ENCODE assay signal across 10 cellular contexts in the genomic region with DNA sequence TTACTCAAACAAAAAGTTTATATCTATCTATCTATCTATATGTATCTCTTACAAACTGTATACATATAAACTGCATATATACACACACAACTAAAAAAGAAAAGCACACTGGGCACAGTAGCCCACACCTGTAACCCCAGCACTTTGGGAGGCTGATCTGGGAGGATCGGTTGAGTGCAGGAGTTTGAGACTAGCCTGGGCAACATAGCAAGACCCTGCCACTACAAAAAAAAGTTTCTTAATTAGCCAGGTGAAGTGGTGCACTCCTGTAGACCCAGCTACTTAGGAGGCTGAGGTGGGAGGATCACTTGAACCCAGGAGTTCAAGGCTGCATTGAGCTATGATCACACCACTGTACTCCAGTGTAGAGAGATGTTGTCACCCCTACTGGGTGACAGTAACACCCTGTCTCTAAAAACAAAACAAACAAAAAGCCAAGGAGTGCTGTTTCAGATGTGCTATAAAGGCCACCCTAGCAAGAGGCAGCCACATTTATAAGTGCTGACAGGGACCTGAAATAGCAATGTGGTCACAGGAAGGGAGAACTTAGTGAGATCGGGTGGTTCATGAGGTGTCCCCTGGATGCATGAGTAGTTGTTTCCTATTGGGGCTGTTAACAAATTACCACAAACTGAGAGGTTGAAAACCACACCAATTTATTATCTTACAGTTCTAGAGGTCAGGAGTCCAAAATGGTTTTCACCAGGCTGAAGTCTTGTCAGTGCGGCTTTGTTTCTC. TPM values are rescaled to one million over a fixed set of nuclear protein-coding genes. Genes with fewer than 3 reads are reported as not detected.
DNase-seq lines count a peak whose midpoint lies in the region; ATAC-seq and TF ChIP-seq lines count a peak whose summit lies in the region.
"Had no signal": no experiment of that assay in that cellular context is flagged by ENCODE, and none has a peak within 500 bp of the region (broad histone marks: within the 10 kb centered on the region; RNA-seq: fewer than 3 reads in every experiment).

No MANE protein-coding gene starts in this region.

- H3K4me3 ChIP-seq in Loucy (ENCODE audit: low read length, poor library complexity, severe bottlenecking) = no peak overlapping the region

- no peak for TF ChIP-seq CTCF in CD4-positive, alpha-beta T cell (IDR thresholded peaks at IDR 0.05)
- no peak for TF ChIP-seq CTCF in Loucy (conservative IDR thresholded peaks at IDR 0.05; ENCODE audit: low read length)

- peaks cover 25% of the 10 kb centered on the region for H3K4me1 ChIP-seq in Loucy (ENCODE audit: insufficient read depth, low read length, poor library complexity, severe bottlenecking)

- peaks cover 23% of the 10 kb centered on the region for H3K4me1 Mint-ChIP-seq in CD4-positive, alpha-beta T cell (ENCODE audit: low read depth)
- H3K4me1 Mint-ChIP-seq in effector memory CD8-positive, alpha-beta T cell (ENCODE audit: low read depth in 2 of 2) = peaks cover 38% of the 10 kb centered on the region in 2 donors

- intact Hi-C loops in CD4-positive, alpha-beta T cell (cut with DNase I, micrococcal nuclease) = loop anchor here (10.0 kb wide), 1 partner anchor 54 kb away; a partner anchor contains a TSS

- H4K20me1 ChIP-seq in Loucy (ENCODE audit: insufficient read depth, low read length, poor library complexity, severe bottlenecking) = peaks cover 12% of the 10 kb centered on the region

- no peaks in the 10 kb centered on the region for H3K27me3 Mint-ChIP-seq in CD4-positive, alpha-beta T cell
- H3K27me3 Mint-ChIP-seq in effector memory CD8-positive, alpha-beta T cell = no peaks in the 10 kb centered on the region

- H3K9me3 ChIP-seq in CD4-positive, alpha-beta T cell (ENCODE audit: control insufficient read depth, low read length) = no peaks in the 10 kb centered on the region
- no peaks in the 10 kb centered on the region for H3K9me3 ChIP-seq in Loucy (ENCODE audit: insufficient read depth, low read depth, low read length)

- ATAC-seq in CD4-positive, alpha-beta T cell (ENCODE audit: poor library complexity) = no peak
- ATAC-seq in GM19324 (IDR thresholded peaks at IDR 0.05; ENCODE audit: low FRiP score, unreplicated experiment) = peak; percentile 36
- ATAC-seq in effector memory CD8-positive, alpha-beta T cell (replicated peaks) = peak; percentile 63
- ATAC-seq in HG02884 (IDR thresholded peaks at IDR 0.05; ENCODE audit: unreplicated experiment) = no peak
- no peak for ATAC-seq in SK-N-SH treated with all-trans-retinoic acid at 6 μM for 48 hours
- ATAC-seq in GM18519 (IDR thresholded peaks at IDR 0.05; ENCODE audit: low FRiP score, unreplicated experiment) = no peak

- peaks cover 5% of the 10 kb centered on the region; the same call in 1 of the 2 replicates for H3F3A ChIP-seq in Loucy (ENCODE audit: low read depth)

- peaks cover 58% of the 10 kb centered on the region for H3K36me3 Mint-ChIP-seq in CD4-positive, alpha-beta T cell (ENCODE audit: low read depth)
- H3K36me3 Mint-ChIP-seq in effector memory CD8-positive, alpha-beta T cell (ENCODE audit: insufficient read depth) = peaks cover 45% of the 10 kb centered on the region

- no peaks in the 10 kb centered on the region for H3K9me3 Mint-ChIP-seq in CD4-positive, alpha-beta T cell
- no peaks in the 10 kb centered on the region for H3K9me3 Mint-ChIP-seq in effector memory CD8-positive, alpha-beta T cell

- H3K9ac ChIP-seq in Loucy (ENCODE audit: low read depth, low read length, poor library complexity, severe bottlenecking) = no peak overlapping the region

- CTCF ChIA-PET in CD4-positive, alpha-beta T cell (lab: Charles Lee) = no interaction called here

- peaks cover 19% of the 10 kb centered on the region; the same call in 1 of the 2 replicates for H3K36me3 ChIP-seq in Loucy (ENCODE audit: insufficient read depth, low read length)

- H3K4me2 ChIP-seq in Loucy (ENCODE audit: low read depth, low read length, poor library complexity, severe bottlenecking) = peak overlapping the region; percentile 3

- no peak overlapping the region for H2AFZ ChIP-seq in Loucy (ENCODE audit: low read length)

- POLR2A ChIA-PET in CD4-positive, alpha-beta T cell (lab: Charles Lee) = no interaction called here

- no peak overlapping the region for H3K27ac ChIP-seq in CD4-positive, alpha-beta T cell (ENCODE audit: low read depth, low read length)

- no peak for DNase-seq in CD4-positive, alpha-beta T cell
- DNase-seq in effector memory CD8-positive, alpha-beta T cell = no peak
- DNase-seq in activated gamma-delta T cell (lab: John Stamatoyannopoulos, UW) = no peak
- DNase-seq: DND-41 had no signal

- peak overlapping the region; percentile 54 for H3K4me3 Mint-ChIP-seq in CD4-positive, alpha-beta T cell
- peak overlapping the region in 1 of 2 donors; percentile 56 for H3K4me3 Mint-ChIP-seq in effector memory CD8-positive, alpha-beta T cell

- H3K27me3 ChIP-seq in CD4-positive, alpha-beta T cell (ENCODE audit: control insufficient read depth, insufficient read depth, low read length) = no peaks in the 10 kb centered on the region
- H3K27me3 ChIP-seq in Loucy (ENCODE audit: insufficient read depth, low read length, poor library complexity, severe bottlenecking) = no peaks in the 10 kb centered on the region

- peaks cover 38% of the 10 kb centered on the region for H3K79me2 ChIP-seq in Loucy (ENCODE audit: insufficient read depth, low read length)

- no peaks in the 10 kb centered on the region for H3K9me2 ChIP-seq in Loucy (replicated peaks; ENCODE audit: low read depth, low read length)

- peak overlapping the region; percentile 63 for H3K27ac Mint-ChIP-seq in CD4-positive, alpha-beta T cell
- peak overlapping the region; percentile 84 to 86 for H3K27ac Mint-ChIP-seq in effector memory CD8-positive, alpha-beta T cell

TF ChIP-seq in SK-N-SH treated with all-trans-retinoic acid at 6 μM for 48 hours, 23 proteins besides CTCF, POLR2A, EP300 and RAD21:
- TF ChIP-seq, protein P1, sequence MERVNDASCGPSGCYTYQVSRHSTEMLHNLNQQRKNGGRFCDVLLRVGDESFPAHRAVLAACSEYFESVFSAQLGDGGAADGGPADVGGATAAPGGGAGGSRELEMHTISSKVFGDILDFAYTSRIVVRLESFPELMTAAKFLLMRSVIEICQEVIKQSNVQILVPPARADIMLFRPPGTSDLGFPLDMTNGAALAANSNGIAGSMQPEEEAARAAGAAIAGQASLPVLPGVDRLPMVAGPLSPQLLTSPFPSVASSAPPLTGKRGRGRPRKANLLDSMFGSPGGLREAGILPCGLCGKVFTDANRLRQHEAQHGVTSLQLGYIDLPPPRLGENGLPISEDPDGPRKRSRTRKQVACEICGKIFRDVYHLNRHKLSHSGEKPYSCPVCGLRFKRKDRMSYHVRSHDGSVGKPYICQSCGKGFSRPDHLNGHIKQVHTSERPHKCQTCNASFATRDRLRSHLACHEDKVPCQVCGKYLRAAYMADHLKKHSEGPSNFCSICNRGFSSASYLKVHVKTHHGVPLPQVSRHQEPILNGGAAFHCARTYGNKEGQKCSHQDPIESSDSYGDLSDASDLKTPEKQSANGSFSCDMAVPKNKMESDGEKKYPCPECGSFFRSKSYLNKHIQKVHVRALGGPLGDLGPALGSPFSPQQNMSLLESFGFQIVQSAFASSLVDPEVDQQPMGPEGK (CRISPR knock-in tag; IDR thresholded peaks at IDR 0.05; ENCODE audit: borderline replicate concordance) = no peak
- TF ChIP-seq ISL1 (CRISPR knock-in tag; IDR thresholded peaks at IDR 0.05) (no peak), PPARA (CRISPR knock-in tag; IDR thresholded peaks at IDR 0.05; ENCODE audit: borderline replicate concordance) (no peak), ZNF565 (CRISPR knock-in tag; conservative IDR thresholded peaks at IDR 0.05; ENCODE audit: low read depth) (no peak), BACH2 (CRISPR knock-in tag; IDR thresholded peaks at IDR 0.05; ENCODE audit: borderline replicate concordance) (no peak), ZFP30 (CRISPR knock-in tag; IDR thresholded peaks at IDR 0.05) (no peak), SNAI2 (CRISPR knock-in tag; IDR thresholded peaks at IDR 0.05) (no peak)

RNA-seq across cellular contexts. Expression of a gene that starts 4.8 kb away (rescaled TPM):
- total RNA-seq in CD4-positive, alpha-beta T cell = 10 to 100 TPM; 39.1 to 41.7 TPM

RNA-seq across cellular contexts. Expression of a gene that starts 20.0 kb away (rescaled TPM):
- total RNA-seq in CD4-positive, alpha-beta T cell = 10 to 100 TPM; 12.7 to 14.7 TPM

RNA-seq across cellular contexts. Expression of a gene that starts 24.3 kb away (rescaled TPM):
- total RNA-seq in CD4-positive, alpha-beta T cell = 1 to 10 TPM in 1 of 2 experiments, under 1 TPM in 1; 0.95 to 2.4 TPM
- total RNA-seq: kidney epithelial cell had no signal

RNA-seq across cellular contexts. Expression of a gene that starts 32.1 kb away (rescaled TPM):
- total RNA-seq in CD4-positive, alpha-beta T cell = 100 to 1,000 TPM; 161 to 163 TPM

RNA-seq across cellular contexts. Expression of a gene that starts 44.9 kb away (rescaled TPM):
- total RNA-seq in CD4-positive, alpha-beta T cell = 1 to 10 TPM; 3.4 to 3.5 TPM

Comparison
In these comparisons a context has a peak if more than half of its experiments do, and no peak if none do; other contexts are left out.
1. ATAC-seq: peak in GM19324 (single experiment) and effector memory CD8-positive, alpha-beta T cell (single experiment); none in CD4-positive, alpha-beta T cell (single experiment), HG02884 (single experiment), SK-N-SH treated with all-trans-retinoic acid at 6 μM for 48 hours (single experiment) and GM18519 (single experiment).